In genomic region chr2:120586507-120587283, GRCh38 we compare ENCODE assay signal across 12 cellular contexts.
DNase-seq lines count a peak whose midpoint lies in the region; ATAC-seq and TF ChIP-seq lines count a peak whose summit lies in the region.
"Had no signal": no experiment of that assay in that cellular context is flagged by ENCODE, and none has a peak within 500 bp of the region (broad histone marks: within the 10 kb centered on the region; RNA-seq: fewer than 3 reads in every experiment).

No MANE protein-coding gene starts in this region.

- peaks cover 7% of the 10 kb centered on the region for H3K4me1 Mint-ChIP-seq in mesothelial cell of epicardium

- ATAC-seq in GM21576 (IDR thresholded peaks at IDR 0.05; ENCODE audit: unreplicated experiment) (no peak), GM18511 (IDR thresholded peaks at IDR 0.05; ENCODE audit: unreplicated experiment) (no peak)

- peak overlapping the region in 3 of 4 donors; percentile 6 to 55 (median 29) for H3K4me3 ChIP-seq in esophagus squamous epithelium
- H3K4me3 ChIP-seq in SJCRH30, result no peak overlapping the region
- H3K4me3 ChIP-seq in transverse colon, result peak overlapping the region in 1 of 4 donors; percentile 14

- peak overlapping the region; percentile 22 for H3K27ac Mint-ChIP-seq in mesothelial cell of epicardium

- no peak overlapping the region for H3K27ac ChIP-seq in esophagus squamous epithelium
- H3K27ac ChIP-seq in SJCRH30, result no peak overlapping the region
- H3K27ac ChIP-seq in transverse colon, result no peak overlapping the region
- H3K27ac ChIP-seq: WERI-Rb-1 had no signal

- H3K27me3 ChIP-seq in esophagus squamous epithelium, result peaks cover 0 to 88% (median 5%) of the 10 kb centered on the region in 4 donors
- H3K27me3 ChIP-seq in SJCRH30, result no peaks in the 10 kb centered on the region
- peaks cover 46% of the 10 kb centered on the region for H3K27me3 ChIP-seq in transverse colon

- intact Hi-C loops in esophagus squamous epithelium (cut with DNase I), result no loop called here
- intact Hi-C loops in transverse colon (cut with DNase I; ENCODE audit: low total_unique reads), result no loop called here

- no peak for TF ChIP-seq EP300 in transverse colon (IDR thresholded peaks at IDR 0.05; ENCODE audit: low read depth)

- in situ Hi-C loops in transverse colon (cut with MboI; ENCODE audit: low pct_ligation_motif_present in 1 of 4, low pct_unique_long_range_greater_than_20kb in 1 of 4, low sequenced_read_pairs in 3 of 4), result no loop called here

- no peaks in the 10 kb centered on the region for H3K36me3 ChIP-seq in esophagus squamous epithelium
- H3K36me3 ChIP-seq in SJCRH30, result no peaks in the 10 kb centered on the region
- H3K36me3 ChIP-seq in transverse colon, result no peaks in the 10 kb centered on the region
- H3K36me3 ChIP-seq: WERI-Rb-1 had no signal

- 26 to 61% methylated on average over 15 to 16 of the region's 41 CpGs for WGBS in esophagus squamous epithelium, 2 donors
- WGBS in transverse colon (ENCODE audit: low coverage in 1 of 2), 2 donors, result 26% methylated on average over 40 of the region's 41 CpGs; no CpG with 5 or more reads in 1 of the 2 donors

- TF ChIP-seq POLR2A in esophagus squamous epithelium (IDR thresholded peaks at IDR 0.05) (no peak), transverse colon (IDR thresholded peaks at IDR 0.05) (no peak)

- H3K4me1 ChIP-seq in esophagus squamous epithelium (peaks cover 5 to 15% (median 12%) of the 10 kb centered on the region in 3 donors), SJCRH30 (no peaks in the 10 kb centered on the region), transverse colon (peaks cover 0 to 3% (median 0%) of the 10 kb centered on the region in 4 donors)

- peaks cover 54% of the 10 kb centered on the region for H3K27me3 Mint-ChIP-seq in mesothelial cell of epicardium (ENCODE audit: low read depth)

- H3K9me3 Mint-ChIP-seq in mesothelial cell of epicardium, result peaks cover 8% of the 10 kb centered on the region

- peak overlapping the region; percentile 62 for H3K4me3 Mint-ChIP-seq in mesothelial cell of epicardium

- no peak for TF ChIP-seq CTCF in esophagus squamous epithelium (IDR thresholded peaks at IDR 0.05)
- TF ChIP-seq CTCF in mesothelial cell of epicardium (IDR thresholded peaks at IDR 0.05; ENCODE audit: unreplicated experiment), result no peak
- no peak for TF ChIP-seq CTCF in transverse colon (IDR thresholded peaks at IDR 0.05)

- peak; percentile 7 for DNase-seq in stimulated activated CD4-positive, alpha-beta T cell treated with anti-CD3 and anti-CD28 coated beads, Interleukin-15, amount 100 ng/mL, for 24 hours
- DNase-seq in stimulated activated CD4-positive, alpha-beta T cell treated with anti-CD3 and anti-CD28 coated beads, Interleukin-2, amount 100 ng/mL, for 24 hours, result no peak
- DNase-seq in esophagus squamous epithelium (lab: John Stamatoyannopoulos, UW) (no peak), mesothelial cell of epicardium (ENCODE audit: low spot score in 2 of 2, unreplicated experiment in 2 of 2) (no peak), SJCRH30 (no peak), transverse colon (no peak)
- DNase-seq: activated T-cell treated with anti-CD3 and anti-CD28 coated beads, Interleukin-2, amount 50 U/mL, for 48 hours; NCI-H2171 treated with DMSO at 0.1 percent for 48 hours; stimulated activated naive CD4-positive, alpha-beta T cell treated with Interleukin-2 at 50 U/mL for 16 hours; WERI-Rb-1 had no signal

- no peaks in the 10 kb centered on the region for H3K36me3 Mint-ChIP-seq in mesothelial cell of epicardium

- no peaks in the 10 kb centered on the region for H3K9me3 ChIP-seq in esophagus squamous epithelium
- no peaks in the 10 kb centered on the region for H3K9me3 ChIP-seq in SJCRH30 (replicated peaks)
- H3K9me3 ChIP-seq in transverse colon, result no peaks in the 10 kb centered on the region
